Comparison of ENCODE assay signal across 1 cellular context in the genomic region with DNA sequence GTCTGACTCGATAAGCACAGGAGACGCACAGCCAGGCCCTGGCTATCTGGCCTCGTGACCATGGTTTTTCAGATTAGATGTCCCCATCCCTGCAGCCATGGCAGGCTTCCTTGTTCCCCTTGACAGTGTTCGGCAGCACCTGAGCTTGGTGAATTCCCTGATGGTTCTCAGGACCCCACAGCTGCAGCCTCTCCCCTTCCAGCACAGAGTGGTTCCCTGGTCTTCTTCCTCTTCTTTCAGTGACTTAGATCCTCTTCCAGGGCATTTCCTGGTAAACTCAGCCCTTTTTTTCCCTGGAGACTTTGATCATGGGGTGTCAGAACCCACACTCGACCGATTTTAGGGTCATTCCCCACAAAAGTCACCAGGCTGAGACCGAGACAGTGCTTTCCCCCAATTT.
TF ChIP-seq lines count a peak whose summit lies in the region.

No MANE protein-coding gene starts in this region.

TF ChIP-seq in WTC11, 78 proteins besides CTCF, POLR2A, EP300 and RAD21:
- no peak for TF ChIP-seq ZBTB43 (CRISPR knock-in tag; IDR thresholded peaks at IDR 0.05)
- no peak for TF ChIP-seq SMAD4 (CRISPR knock-in tag; IDR thresholded peaks at IDR 0.05)
- TF ChIP-seq KAT7 (CRISPR knock-in tag; IDR thresholded peaks at IDR 0.05; ENCODE audit: borderline replicate concordance): no peak
- TF ChIP-seq ZNF425 (CRISPR knock-in tag; conservative IDR thresholded peaks at IDR 0.05): no peak
- TF ChIP-seq, protein P1, sequence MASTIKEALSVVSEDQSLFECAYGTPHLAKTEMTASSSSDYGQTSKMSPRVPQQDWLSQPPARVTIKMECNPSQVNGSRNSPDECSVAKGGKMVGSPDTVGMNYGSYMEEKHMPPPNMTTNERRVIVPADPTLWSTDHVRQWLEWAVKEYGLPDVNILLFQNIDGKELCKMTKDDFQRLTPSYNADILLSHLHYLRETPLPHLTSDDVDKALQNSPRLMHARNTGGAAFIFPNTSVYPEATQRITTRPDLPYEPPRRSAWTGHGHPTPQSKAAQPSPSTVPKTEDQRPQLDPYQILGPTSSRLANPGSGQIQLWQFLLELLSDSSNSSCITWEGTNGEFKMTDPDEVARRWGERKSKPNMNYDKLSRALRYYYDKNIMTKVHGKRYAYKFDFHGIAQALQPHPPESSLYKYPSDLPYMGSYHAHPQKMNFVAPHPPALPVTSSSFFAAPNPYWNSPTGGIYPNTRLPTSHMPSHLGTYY (CRISPR knock-in tag; IDR thresholded peaks at IDR 0.05): no peak
- no peak for TF ChIP-seq ESRRA (CRISPR knock-in tag; IDR thresholded peaks at IDR 0.05; ENCODE audit: borderline replicate concordance)
- TF ChIP-seq NFATC4 (CRISPR knock-in tag; IDR thresholded peaks at IDR 0.05): no peak
- TF ChIP-seq, protein P2, sequence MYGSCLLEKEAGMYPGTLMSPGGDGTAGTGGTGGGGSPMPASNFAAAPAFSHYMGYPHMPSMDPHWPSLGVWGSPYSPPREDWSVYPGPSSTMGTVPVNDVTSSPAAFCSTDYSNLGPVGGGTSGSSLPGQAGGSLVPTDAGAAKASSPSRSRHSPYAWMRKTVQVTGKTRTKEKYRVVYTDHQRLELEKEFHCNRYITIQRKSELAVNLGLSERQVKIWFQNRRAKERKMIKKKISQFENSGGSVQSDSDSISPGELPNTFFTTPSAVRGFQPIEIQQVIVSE (CRISPR knock-in tag; IDR thresholded peaks at IDR 0.05; ENCODE audit: borderline replicate concordance): no peak
- no peak for TF ChIP-seq TCF7 (CRISPR knock-in tag; IDR thresholded peaks at IDR 0.05; ENCODE audit: low read depth)
- no peak for TF ChIP-seq RELA (CRISPR knock-in tag; IDR thresholded peaks at IDR 0.05; ENCODE audit: borderline replicate concordance)
- TF ChIP-seq MLX (CRISPR knock-in tag; IDR thresholded peaks at IDR 0.05): no peak
- TF ChIP-seq EMX1 (CRISPR knock-in tag; IDR thresholded peaks at IDR 0.05): no peak
- no peak for TF ChIP-seq AFF4 (CRISPR knock-in tag; IDR thresholded peaks at IDR 0.05; ENCODE audit: borderline replicate concordance)
- TF ChIP-seq GABPB1 (CRISPR knock-in tag; IDR thresholded peaks at IDR 0.05): no peak
- TF ChIP-seq, protein P3, sequence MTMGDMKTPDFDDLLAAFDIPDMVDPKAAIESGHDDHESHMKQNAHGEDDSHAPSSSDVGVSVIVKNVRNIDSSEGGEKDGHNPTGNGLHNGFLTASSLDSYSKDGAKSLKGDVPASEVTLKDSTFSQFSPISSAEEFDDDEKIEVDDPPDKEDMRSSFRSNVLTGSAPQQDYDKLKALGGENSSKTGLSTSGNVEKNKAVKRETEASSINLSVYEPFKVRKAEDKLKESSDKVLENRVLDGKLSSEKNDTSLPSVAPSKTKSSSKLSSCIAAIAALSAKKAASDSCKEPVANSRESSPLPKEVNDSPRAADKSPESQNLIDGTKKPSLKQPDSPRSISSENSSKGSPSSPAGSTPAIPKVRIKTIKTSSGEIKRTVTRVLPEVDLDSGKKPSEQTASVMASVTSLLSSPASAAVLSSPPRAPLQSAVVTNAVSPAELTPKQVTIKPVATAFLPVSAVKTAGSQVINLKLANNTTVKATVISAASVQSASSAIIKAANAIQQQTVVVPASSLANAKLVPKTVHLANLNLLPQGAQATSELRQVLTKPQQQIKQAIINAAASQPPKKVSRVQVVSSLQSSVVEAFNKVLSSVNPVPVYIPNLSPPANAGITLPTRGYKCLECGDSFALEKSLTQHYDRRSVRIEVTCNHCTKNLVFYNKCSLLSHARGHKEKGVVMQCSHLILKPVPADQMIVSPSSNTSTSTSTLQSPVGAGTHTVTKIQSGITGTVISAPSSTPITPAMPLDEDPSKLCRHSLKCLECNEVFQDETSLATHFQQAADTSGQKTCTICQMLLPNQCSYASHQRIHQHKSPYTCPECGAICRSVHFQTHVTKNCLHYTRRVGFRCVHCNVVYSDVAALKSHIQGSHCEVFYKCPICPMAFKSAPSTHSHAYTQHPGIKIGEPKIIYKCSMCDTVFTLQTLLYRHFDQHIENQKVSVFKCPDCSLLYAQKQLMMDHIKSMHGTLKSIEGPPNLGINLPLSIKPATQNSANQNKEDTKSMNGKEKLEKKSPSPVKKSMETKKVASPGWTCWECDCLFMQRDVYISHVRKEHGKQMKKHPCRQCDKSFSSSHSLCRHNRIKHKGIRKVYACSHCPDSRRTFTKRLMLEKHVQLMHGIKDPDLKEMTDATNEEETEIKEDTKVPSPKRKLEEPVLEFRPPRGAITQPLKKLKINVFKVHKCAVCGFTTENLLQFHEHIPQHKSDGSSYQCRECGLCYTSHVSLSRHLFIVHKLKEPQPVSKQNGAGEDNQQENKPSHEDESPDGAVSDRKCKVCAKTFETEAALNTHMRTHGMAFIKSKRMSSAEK (CRISPR knock-in tag; IDR thresholded peaks at IDR 0.05; ENCODE audit: borderline replicate concordance): no peak
- TF ChIP-seq E2F1 (CRISPR knock-in tag; IDR thresholded peaks at IDR 0.05): no peak
- TF ChIP-seq IRF2 (CRISPR knock-in tag; IDR thresholded peaks at IDR 0.05; ENCODE audit: borderline replicate concordance, low read depth): no peak
- no peak for TF ChIP-seq FOXP1 (CRISPR knock-in tag; IDR thresholded peaks at IDR 0.05; ENCODE audit: borderline replicate concordance)
- no peak for TF ChIP-seq AR (CRISPR knock-in tag; IDR thresholded peaks at IDR 0.05)
- TF ChIP-seq FOXK1 (CRISPR knock-in tag; IDR thresholded peaks at IDR 0.05): no peak
